1 cellular context compared by ENCODE assay signal in the genomic region with DNA sequence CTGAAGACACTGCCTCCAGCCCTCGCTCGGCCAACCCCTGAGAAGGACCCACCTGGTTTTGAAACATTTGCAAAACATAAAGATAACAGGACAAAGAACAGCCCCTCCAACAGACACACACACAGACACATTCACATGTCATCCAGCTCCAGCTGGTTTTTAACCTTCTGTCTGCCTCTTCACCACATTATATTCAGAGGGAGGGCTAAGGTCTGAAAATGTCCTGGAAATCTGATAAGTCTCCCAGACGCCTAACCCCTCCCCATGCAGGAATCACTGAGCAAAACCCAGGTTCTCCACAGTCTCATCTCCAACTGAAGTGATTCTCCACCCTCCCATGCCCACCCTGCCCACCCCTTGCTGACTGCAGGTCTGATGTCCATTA.
TF ChIP-seq lines count a peak whose summit lies in the region.

No MANE protein-coding gene starts in this region.

TF ChIP-seq in K562, 482 proteins besides CTCF, POLR2A, EP300 and RAD21:
- TF ChIP-seq MAFG (tag; conservative IDR thresholded peaks at IDR 0.05) = no peak
- no peak for TF ChIP-seq ZNF140 (CRISPR knock-in tag; IDR thresholded peaks at IDR 0.05)
- no peak for TF ChIP-seq MTA2 (IDR thresholded peaks at IDR 0.05; ENCODE audit: low read depth)
- TF ChIP-seq, protein P1, sequence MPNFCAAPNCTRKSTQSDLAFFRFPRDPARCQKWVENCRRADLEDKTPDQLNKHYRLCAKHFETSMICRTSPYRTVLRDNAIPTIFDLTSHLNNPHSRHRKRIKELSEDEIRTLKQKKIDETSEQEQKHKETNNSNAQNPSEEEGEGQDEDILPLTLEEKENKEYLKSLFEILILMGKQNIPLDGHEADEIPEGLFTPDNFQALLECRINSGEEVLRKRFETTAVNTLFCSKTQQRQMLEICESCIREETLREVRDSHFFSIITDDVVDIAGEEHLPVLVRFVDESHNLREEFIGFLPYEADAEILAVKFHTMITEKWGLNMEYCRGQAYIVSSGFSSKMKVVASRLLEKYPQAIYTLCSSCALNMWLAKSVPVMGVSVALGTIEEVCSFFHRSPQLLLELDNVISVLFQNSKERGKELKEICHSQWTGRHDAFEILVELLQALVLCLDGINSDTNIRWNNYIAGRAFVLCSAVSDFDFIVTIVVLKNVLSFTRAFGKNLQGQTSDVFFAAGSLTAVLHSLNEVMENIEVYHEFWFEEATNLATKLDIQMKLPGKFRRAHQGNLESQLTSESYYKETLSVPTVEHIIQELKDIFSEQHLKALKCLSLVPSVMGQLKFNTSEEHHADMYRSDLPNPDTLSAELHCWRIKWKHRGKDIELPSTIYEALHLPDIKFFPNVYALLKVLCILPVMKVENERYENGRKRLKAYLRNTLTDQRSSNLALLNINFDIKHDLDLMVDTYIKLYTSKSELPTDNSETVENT (CRISPR knock-in tag; IDR thresholded peaks at IDR 0.05) = no peak
- no peak for TF ChIP-seq ZNF668 (CRISPR knock-in tag; IDR thresholded peaks at IDR 0.05)
- TF ChIP-seq MYC (IDR thresholded peaks at IDR 0.05; ENCODE audit: low read depth, low read length) = no peak
- TF ChIP-seq MYC (CRISPR knock-in tag; IDR thresholded peaks at IDR 0.05; ENCODE audit: borderline replicate concordance, low read depth) = no peak
- TF ChIP-seq KLF10 (CRISPR knock-in tag; IDR thresholded peaks at IDR 0.05) = no peak
- TF ChIP-seq, protein P2, sequence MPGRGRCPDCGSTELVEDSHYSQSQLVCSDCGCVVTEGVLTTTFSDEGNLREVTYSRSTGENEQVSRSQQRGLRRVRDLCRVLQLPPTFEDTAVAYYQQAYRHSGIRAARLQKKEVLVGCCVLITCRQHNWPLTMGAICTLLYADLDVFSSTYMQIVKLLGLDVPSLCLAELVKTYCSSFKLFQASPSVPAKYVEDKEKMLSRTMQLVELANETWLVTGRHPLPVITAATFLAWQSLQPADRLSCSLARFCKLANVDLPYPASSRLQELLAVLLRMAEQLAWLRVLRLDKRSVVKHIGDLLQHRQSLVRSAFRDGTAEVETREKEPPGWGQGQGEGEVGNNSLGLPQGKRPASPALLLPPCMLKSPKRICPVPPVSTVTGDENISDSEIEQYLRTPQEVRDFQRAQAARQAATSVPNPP (IDR thresholded peaks at IDR 0.05; ENCODE audit: borderline replicate concordance, insufficient read depth, insufficient read length) = no peak
